12 cellular contexts compared by ENCODE assay signal in genomic region chr5:158510479-158510878, GRCh38.
DNase-seq lines count a peak whose midpoint lies in the region; ATAC-seq and TF ChIP-seq lines count a peak whose summit lies in the region.
"Had no signal": no experiment of that assay in that cellular context is flagged by ENCODE, and none has a peak within 500 bp of the region (broad histone marks: within the 10 kb centered on the region; RNA-seq: fewer than 3 reads in every experiment).

No MANE protein-coding gene starts in this region.

- H3K27ac ChIP-seq in BLaER1 (peak overlapping the region; percentile 94), DND-41 (ENCODE audit: low read length) (peak overlapping the region; percentile 91), OCI-LY1 (ENCODE audit: low read depth, low read length, poor library complexity, severe bottlenecking) (peak overlapping the region; percentile 72)
- H3K27ac ChIP-seq in naive thymus-derived CD4-positive, alpha-beta T cell (ENCODE audit: low read depth, low read length) = no peak overlapping the region

- TF ChIP-seq CTCF in DND-41 (IDR thresholded peaks at IDR 0.05; ENCODE audit: borderline replicate concordance, extremely low read depth, low read length, poor library complexity, severe bottlenecking) (no peak), OCI-LY1 (IDR thresholded peaks at IDR 0.05; ENCODE audit: low read length) (no peak), foreskin fibroblast (IDR thresholded peaks at IDR 0.05; ENCODE audit: low read depth, low read length) (no peak)

- intact Hi-C loops in naive thymus-derived CD4-positive, alpha-beta T cell (cut with micrococcal nuclease) = loop anchor here (10.0 kb wide), 2 partner anchors 76 to 594 kb away; no protein-coding TSS in a partner anchor
- intact Hi-C loops in Right ventricle myocardium superior (cut with DNase I) = no loop called here

- H3K4me2 ChIP-seq in BLaER1 = peak overlapping the region; percentile 86
- H3K4me2 ChIP-seq in DND-41 (ENCODE audit: insufficient read depth, low read length) = no peak overlapping the region
- H3K4me2 ChIP-seq in OCI-LY1 (ENCODE audit: low read length) = no peak overlapping the region

- H3K27me3 ChIP-seq in BLaER1 (no peaks in the 10 kb centered on the region), DND-41 (ENCODE audit: insufficient read depth, low read length, poor library complexity) (no peaks in the 10 kb centered on the region), OCI-LY1 (ENCODE audit: insufficient read depth, low read length) (no peaks in the 10 kb centered on the region)
- H3K27me3 ChIP-seq in naive thymus-derived CD4-positive, alpha-beta T cell (ENCODE audit: control insufficient read depth in 2 of 2, insufficient read depth in 2 of 2, low read length in 2 of 2) = no peaks in the 10 kb centered on the region
- H3K27me3 ChIP-seq: BE2C had no signal

- H3K4me3 ChIP-seq in BLaER1 = no peak overlapping the region
- H3K4me3 ChIP-seq in DND-41 (ENCODE audit: low read depth in 1 of 2, low read length in 2 of 2) = no peak overlapping the region
- H3K4me3 ChIP-seq in OCI-LY1 (ENCODE audit: low read depth, low read length, poor library complexity, severe bottlenecking) = no peak overlapping the region
- H3K4me3 ChIP-seq in naive thymus-derived CD4-positive, alpha-beta T cell (ENCODE audit: low read length) = no peak overlapping the region
- no peak overlapping the region for H3K4me3 ChIP-seq in foreskin fibroblast (ENCODE audit: low read depth in 1 of 2, low read length in 2 of 2)

- peaks cover 30% of the 10 kb centered on the region for H3K9me3 ChIP-seq in BLaER1
- peaks cover 18% of the 10 kb centered on the region for H3K9me3 ChIP-seq in DND-41 (ENCODE audit: insufficient read depth, low read length, severe bottlenecking)
- H3K9me3 ChIP-seq in OCI-LY1 (ENCODE audit: low read length) = peaks cover 5% of the 10 kb centered on the region
- peaks cover 0 to 11% (median 0%) of the 10 kb centered on the region in 3 experiments for H3K9me3 ChIP-seq in naive thymus-derived CD4-positive, alpha-beta T cell (ENCODE audit: control insufficient read depth in 2 of 3, low read length in 3 of 3)
- H3K9me3 ChIP-seq: BE2C had no signal

- peak overlapping the region in 5 of 9 donors; percentile 5 to 74 (median 28) for H3K27ac Mint-ChIP-seq in naive thymus-derived CD4-positive, alpha-beta T cell
- H3K27ac Mint-ChIP-seq: H9 had no signal

- peaks cover 13% of the 10 kb centered on the region for H3K36me3 ChIP-seq in BLaER1
- H3K36me3 ChIP-seq in DND-41 (ENCODE audit: insufficient read depth, low read length) = no peaks in the 10 kb centered on the region
- no peaks in the 10 kb centered on the region for H3K36me3 ChIP-seq in OCI-LY1 (ENCODE audit: insufficient read depth, low read length)
- no peaks in the 10 kb centered on the region for H3K36me3 ChIP-seq in naive thymus-derived CD4-positive, alpha-beta T cell (ENCODE audit: control insufficient read depth in 2 of 3, insufficient read depth in 3 of 3, low read length in 3 of 3)
- H3K36me3 ChIP-seq: BE2C had no signal

- H3K9me3 Mint-ChIP-seq in naive thymus-derived CD4-positive, alpha-beta T cell = peaks cover 3 to 25% (median 16%) of the 10 kb centered on the region in 11 donors

- peak overlapping the region; percentile 78; the same call in 1 of the 2 replicates for H3K9ac ChIP-seq in BLaER1
- peak overlapping the region; percentile 40 for H3K9ac ChIP-seq in DND-41 (ENCODE audit: low read depth, low read length)
- no peak overlapping the region for H3K9ac ChIP-seq in OCI-LY1 (ENCODE audit: low read length)

- CTCF ChIA-PET in naive thymus-derived CD4-positive, alpha-beta T cell (lab: Charles Lee) = no interaction called here

- H3K36me3 Mint-ChIP-seq in naive thymus-derived CD4-positive, alpha-beta T cell = peaks cover under 1 to 10% (median 6%) of the 10 kb centered on the region in 5 donors

- H4K20me1 ChIP-seq in BLaER1 = no peaks in the 10 kb centered on the region
- no peaks in the 10 kb centered on the region for H4K20me1 ChIP-seq in DND-41 (ENCODE audit: insufficient read depth, low read length)
- H4K20me1 ChIP-seq in OCI-LY1 (ENCODE audit: insufficient read depth, low read length) = no peaks in the 10 kb centered on the region

- H3K79me2 ChIP-seq in DND-41 (ENCODE audit: insufficient read depth, low read length) (no peaks in the 10 kb centered on the region), OCI-LY1 (ENCODE audit: insufficient read depth, low read length) (no peaks in the 10 kb centered on the region)

- H3F3A ChIP-seq in OCI-LY1 (ENCODE audit: insufficient read depth, low read length) = no peaks in the 10 kb centered on the region

- 0 out of 2 replicates have a peak overlapping the region, but pooled peaks have one; percentile 1 for H2AFZ ChIP-seq in DND-41 (ENCODE audit: low read depth, low read length)
- no peak overlapping the region for H2AFZ ChIP-seq in OCI-LY1 (ENCODE audit: low read length)

- H3K4me1 ChIP-seq in BLaER1 = peaks cover 64% of the 10 kb centered on the region
- H3K4me1 ChIP-seq in DND-41 (ENCODE audit: insufficient read depth, low read length) = peaks cover 51% of the 10 kb centered on the region
- H3K4me1 ChIP-seq in OCI-LY1 (ENCODE audit: insufficient read depth, low read length, severe bottlenecking) = peaks cover 40% of the 10 kb centered on the region
- peaks cover 0 to 21% of the 10 kb centered on the region in 2 donors for H3K4me1 ChIP-seq in naive thymus-derived CD4-positive, alpha-beta T cell (ENCODE audit: control insufficient read depth in 2 of 2, insufficient read depth in 2 of 2, low read length in 2 of 2)
- H3K4me1 ChIP-seq: BE2C had no signal

- H3K4me3 Mint-ChIP-seq in naive thymus-derived CD4-positive, alpha-beta T cell = peak overlapping the region in 1 of 10 donors; percentile 40
- H3K4me3 Mint-ChIP-seq: H9 had no signal

- POLR2A ChIA-PET in naive thymus-derived CD4-positive, alpha-beta T cell (lab: Charles Lee) = no interaction called here

- H3K27me3 Mint-ChIP-seq in naive thymus-derived CD4-positive, alpha-beta T cell = no peaks in the 10 kb centered on the region

- no peaks in the 10 kb centered on the region for H3K9me2 ChIP-seq in OCI-LY1 (ENCODE audit: low read depth, low read length)

- H3K4me1 Mint-ChIP-seq in naive thymus-derived CD4-positive, alpha-beta T cell = peaks cover 10 to 48% (median 40%) of the 10 kb centered on the region in 7 donors

- ATAC-seq in DND-41 (ENCODE audit: insufficient read depth, low read depth) (no peak), Right ventricle myocardium superior (ENCODE audit: poor library complexity) (no peak)
- ATAC-seq in naive thymus-derived CD4-positive, alpha-beta T cell = no peak

- DNase-seq in DND-41 (no peak), Right ventricle myocardium superior (no peak), globus pallidus (ENCODE audit: low spot score) (no peak), foreskin fibroblast (no peak)
- no peak for DNase-seq in naive thymus-derived CD4-positive, alpha-beta T cell
- DNase-seq: BE2C, EL, GOT3, H9, IMR-90 had no signal
